Comparison of ENCODE assay signal across 8 cellular contexts in the genomic region with DNA sequence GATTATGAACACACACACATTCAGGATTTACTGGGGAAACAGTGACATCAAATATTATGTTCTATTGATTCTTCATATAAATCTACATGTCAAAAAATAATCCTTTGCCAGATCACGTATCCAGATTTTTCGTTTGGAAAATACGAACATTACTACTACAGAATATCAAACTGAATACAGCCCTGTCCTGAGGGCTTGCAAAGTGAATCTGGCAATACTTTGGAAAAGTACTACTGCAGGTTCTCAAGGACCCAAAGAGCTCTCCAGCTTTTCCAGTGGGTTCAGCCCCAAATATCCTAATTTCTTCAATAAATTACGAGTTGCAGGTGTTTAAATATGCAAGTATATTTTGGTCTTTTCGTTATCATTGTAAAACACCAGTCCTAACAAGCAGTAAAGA. TPM values are rescaled to one million over a fixed set of nuclear protein-coding genes. Genes with fewer than 3 reads are reported as not detected.
DNase-seq lines count a peak whose midpoint lies in the region; ATAC-seq and TF ChIP-seq lines count a peak whose summit lies in the region.

No MANE protein-coding gene starts in this region.

- H3K4me3 ChIP-seq in BLaER1: peak overlapping the region; percentile 77
- H3K4me3 ChIP-seq in KMS-11 (IDR thresholded peaks at IDR 0.05; ENCODE audit: insufficient read depth, low read depth, low read length): peak overlapping the region; percentile 78
- H3K4me3 ChIP-seq in muscle layer of colon (ENCODE audit: low read depth in 1 of 2, low read length in 2 of 2): peak overlapping the region; percentile 95 to 96

- H3K27me3 Mint-ChIP-seq in chondrocyte (ENCODE audit: low read depth): peaks cover 10% of the 10 kb centered on the region

- no peaks in the 10 kb centered on the region for H3K36me3 Mint-ChIP-seq in chondrocyte (ENCODE audit: low read depth)

- H3K27ac ChIP-seq in BLaER1 (no peak overlapping the region; the same call in 1 of the 2 replicates), KMS-11 (peak overlapping the region; percentile 79), muscle layer of colon (ENCODE audit: low read depth, low read length) (no peak overlapping the region)

- H3K4me3 Mint-ChIP-seq in chondrocyte (ENCODE audit: unreplicated experiment): peak overlapping the region; percentile 100

- H3K27ac Mint-ChIP-seq in chondrocyte (ENCODE audit: unreplicated experiment): peak overlapping the region; percentile 99

- H2AFZ ChIP-seq in KMS-11 (ENCODE audit: low read depth): peak overlapping the region; percentile 96

- peaks cover 4% of the 10 kb centered on the region; the same call in 1 of the 2 replicates for H4K20me1 ChIP-seq in BLaER1
- no peaks in the 10 kb centered on the region for H4K20me1 ChIP-seq in KMS-11 (ENCODE audit: insufficient read depth)

- H3K9me3 Mint-ChIP-seq in chondrocyte (ENCODE audit: low read depth): peaks cover 9% of the 10 kb centered on the region

- H3K4me2 ChIP-seq in BLaER1: peak overlapping the region; percentile 72
- H3K4me2 ChIP-seq in KMS-11: peak overlapping the region; percentile 55

- DNase-seq in chondrocyte (ENCODE audit: low spot score) (no peak), SK-N-DZ (ENCODE audit: low spot score) (no peak), occipital lobe (lab: John Stamatoyannopoulos, UW) (no peak)
- no peak for DNase-seq in activated effector memory CD4-positive, alpha-beta T cell treated with Interleukin-2 at 50 U/mL for 16 hours

- H3K4me1 ChIP-seq in BLaER1: peaks cover 8% of the 10 kb centered on the region; the same call in 1 of the 2 replicates
- H3K4me1 ChIP-seq in KMS-11 (ENCODE audit: low read depth, poor library complexity, severe bottlenecking): peaks cover 17% of the 10 kb centered on the region
- H3K4me1 ChIP-seq in muscle layer of colon (ENCODE audit: insufficient read depth, low read length): peaks cover 19% of the 10 kb centered on the region

- peak; percentile 3 for ATAC-seq in GM19463 (IDR thresholded peaks at IDR 0.05; ENCODE audit: unreplicated experiment)

- H3K27me3 ChIP-seq in BLaER1 (no peaks in the 10 kb centered on the region), KMS-11 (ENCODE audit: insufficient read depth, low read depth) (no peaks in the 10 kb centered on the region), muscle layer of colon (ENCODE audit: control insufficient read depth in 1 of 2, insufficient read depth in 2 of 2, low read length in 2 of 2) (no peaks in the 10 kb centered on the region)

- peaks cover 25% of the 10 kb centered on the region for H3K4me1 Mint-ChIP-seq in chondrocyte (ENCODE audit: low read depth)

- TF ChIP-seq CTCF in KMS-11 (conservative IDR thresholded peaks at IDR 0.05; ENCODE audit: low read depth, low read length) (no peak), chondrocyte (IDR thresholded peaks at IDR 0.05) (no peak)

- H3K36me3 ChIP-seq in BLaER1: no peaks in the 10 kb centered on the region
- H3K36me3 ChIP-seq in KMS-11 (ENCODE audit: insufficient read depth): no peaks in the 10 kb centered on the region
- H3K36me3 ChIP-seq in muscle layer of colon (ENCODE audit: insufficient read depth, low read length): no peaks in the 10 kb centered on the region

- peaks cover 43% of the 10 kb centered on the region for H3K79me2 ChIP-seq in KMS-11 (ENCODE audit: insufficient read depth, low read depth)

- H3K9ac ChIP-seq in BLaER1 (peak overlapping the region; percentile 84; the same call in 1 of the 2 replicates), KMS-11 (peak overlapping the region; percentile 85), muscle layer of colon (ENCODE audit: low read length) (peak overlapping the region; percentile 72)

- H3K9me3 ChIP-seq in BLaER1: peaks cover 8% of the 10 kb centered on the region; the same call in 1 of the 2 replicates
- H3K9me3 ChIP-seq in muscle layer of colon (ENCODE audit: low read length): no peaks in the 10 kb centered on the region

RNA-seq across cellular contexts. Expression of a gene that starts 0.4 kb away (rescaled TPM):
- total RNA-seq in chondrocyte: 66.9 to 71.8 TPM (median 70.6 TPM) in 3 replicates
- polyA plus RNA-seq in SK-N-DZ (2014; cell fraction: cytosol; rRNA removed): 187 and 238 TPM in 2 replicates
- 132 and 205 TPM in 2 replicates for polyA plus RNA-seq in SK-N-DZ (2014; cell fraction: nucleus; rRNA removed)
- total RNA-seq in occipital lobe: 87.8 TPM
